Comparison of ENCODE assay signal across 30 cellular contexts in genomic region chr19:17266026-17266425, GRCh38. TPM values are rescaled to one million over a fixed set of nuclear protein-coding genes. Genes with fewer than 3 reads are reported as not detected.
DNase-seq lines count a peak whose midpoint lies in the region; ATAC-seq and TF ChIP-seq lines count a peak whose summit lies in the region.
"Had no signal": no experiment of that assay in that cellular context is flagged by ENCODE, and none has a peak within 500 bp of the region (broad histone marks: within the 10 kb centered on the region; RNA-seq: fewer than 3 reads in every experiment).

No MANE protein-coding gene starts in this region.

- H3K27ac ChIP-seq in left ventricle myocardium inferior (replicated peaks) = peak overlapping the region; percentile 90
- peak overlapping the region in 1 of 2 donors; percentile 52 for H3K27ac ChIP-seq in right atrium auricular region
- peak overlapping the region; percentile 73 for H3K27ac ChIP-seq in RWPE2 (ENCODE audit: poor library complexity, severe bottlenecking)
- no peak overlapping the region for H3K27ac ChIP-seq in mammary epithelial cell (ENCODE audit: insufficient read depth, low read depth, low read length)
- H3K27ac ChIP-seq: SJCRH30 had no signal

- H3K27me3 ChIP-seq in left ventricle myocardium inferior (ENCODE audit: low read depth) (no peaks in the 10 kb centered on the region), right atrium auricular region (no peaks in the 10 kb centered on the region), RWPE2 (ENCODE audit: insufficient read depth, poor library complexity, severe bottlenecking) (no peaks in the 10 kb centered on the region), mammary epithelial cell (ENCODE audit: insufficient read depth, low read length) (no peaks in the 10 kb centered on the region)
- H3K27me3 ChIP-seq: SJCRH30, thyroid gland had no signal

- H3K27me3 Mint-ChIP-seq in naive B cell = peaks cover 0 to under 1% (median 0%) of the 10 kb centered on the region in 3 donors
- no peaks in the 10 kb centered on the region for H3K27me3 Mint-ChIP-seq in activated T-helper 17 cell treated with anti-CD3 and anti-CD28 coated beads, Interleukin-2, amount 50 U/mL, for 72 hours
- H3K27me3 Mint-ChIP-seq: activated CD4-positive, alpha-beta T cell treated with anti-CD3 and anti-CD28 coated beads, Interleukin-2, amount 10 ng/mL, durations not matched to agents 24 days and 14 days; activated naive CD8-positive, alpha-beta T cell treated with anti-CD3 and anti-CD28 coated beads, Interleukin-2, amount 10 ng/mL, durations not matched to agents 7 days and 5 days; T-helper 17 cell had no signal

- H3K36me3 ChIP-seq in left ventricle myocardium inferior (peaks cover 24% of the 10 kb centered on the region), right atrium auricular region (peaks cover 9% of the 10 kb centered on the region), RWPE2 (ENCODE audit: low read depth) (peaks cover 18% of the 10 kb centered on the region; the same call in 1 of the 2 replicates), mammary epithelial cell (ENCODE audit: insufficient read depth, low read length) (no peaks in the 10 kb centered on the region)

- CTCF ChIA-PET in mammary epithelial cell (lab: Charles Lee; ENCODE audit: low non-redundant PET) = no interaction called here

- no TSS peak for BruUV-seq in mammary epithelial cell (replicated peaks; lab: Mats Ljungman, UMichigan)

- intact Hi-C loops in left ventricle myocardium inferior (cut with micrococcal nuclease) (no loop called here), mammary epithelial cell (cut with micrococcal nuclease) (loop anchor here (2.0 kb wide), 1 partner anchor 51 kb away; the partner anchor contains the start of gene USE1)

- H2AFZ ChIP-seq in mammary epithelial cell (ENCODE audit: low read depth, low read length) = no peak overlapping the region

- H3K4me1 ChIP-seq in left ventricle myocardium inferior = peaks cover 36% of the 10 kb centered on the region
- H3K4me1 ChIP-seq in right atrium auricular region = peaks cover 0 to 7% of the 10 kb centered on the region in 2 donors
- H3K4me1 ChIP-seq in RWPE2 (ENCODE audit: insufficient read depth, poor library complexity, severe bottlenecking) = peaks cover 5% of the 10 kb centered on the region
- peaks cover 9% of the 10 kb centered on the region for H3K4me1 ChIP-seq in mammary epithelial cell (ENCODE audit: insufficient read depth, low read length)
- H3K4me1 ChIP-seq: SJCRH30 had no signal

- peak overlapping the region in 3 of 8 donors; percentile 8 to 93 (median 88) for H3K4me3 Mint-ChIP-seq in naive B cell
- H3K4me3 Mint-ChIP-seq in activated T-helper 17 cell treated with anti-CD3 and anti-CD28 coated beads, Interleukin-2, amount 50 U/mL, for 72 hours = no peak overlapping the region

- ATAC-seq in RWPE2 (ENCODE audit: low read depth) (no peak), naive B cell (ENCODE audit: low read depth in 2 of 2) (no peak)
- ATAC-seq in activated T-helper 17 cell treated with anti-CD3 and anti-CD28 coated beads, Interleukin-2, amount 50 U/mL, for 72 hours (replicated peaks) = no peak
- ATAC-seq: PC-3 had no signal

- H3K9ac ChIP-seq in mammary epithelial cell (ENCODE audit: insufficient read depth, low read length) = no peak overlapping the region

- H3K4me2 ChIP-seq in mammary epithelial cell (ENCODE audit: insufficient read depth, low read depth, low read length) = no peak overlapping the region
- H3K4me2 ChIP-seq: A549 had no signal

- peaks cover 15 to 32% (median 17%) of the 10 kb centered on the region in 3 donors for H3K4me1 Mint-ChIP-seq in naive B cell
- peaks cover under 1% of the 10 kb centered on the region for H3K4me1 Mint-ChIP-seq in activated T-helper 17 cell treated with anti-CD3 and anti-CD28 coated beads, Interleukin-2, amount 50 U/mL, for 72 hours

- peaks cover 17% of the 10 kb centered on the region for H3K79me2 ChIP-seq in mammary epithelial cell (ENCODE audit: insufficient read depth, low read length)

- DNase-seq in left ventricle myocardium inferior (no peak), right atrium auricular region (ENCODE audit: low spot score) (no peak), RWPE2 (ENCODE audit: low spot score) (no peak), naive B cell (no peak), mammary epithelial cell (no peak), NCI-H1436 treated with DMSO at 0.1 percent for 48 hours (lab: John Stamatoyannopoulos, UW) (no peak), GM13977 (ENCODE audit: low spot score) (no peak)
- DNase-seq: activated CD4-positive, alpha-beta T cell treated with anti-CD3 and anti-CD28 coated beads, Interleukin-2, amount 10 ng/mL, durations not matched to agents 24 days and 14 days; activated CD8-positive, alpha-beta memory T cell treated with anti-CD3 and anti-CD28 coated beads, Interleukin-2, amount 50 U/mL, for 4 hours; activated naive CD8-positive, alpha-beta T cell treated with anti-CD3 and anti-CD28 coated beads, Interleukin-2, amount 10 ng/mL, durations not matched to agents 7 days and 5 days; Calu3; cerebellar nuclear complex; effector memory CD4-positive, alpha-beta T cell; foreskin melanocyte; HFFc6; Kasumi-1; NCI-H1048; NCI-H1930; NCI-H2227 treated with DMSO at 0.1 percent for 48 hours; NCI-H748 treated with DMSO at 0.1 percent for 48 hours; PC-3; SJCRH30; small intestine; stimulated activated CD4-positive, alpha-beta T cell treated with anti-CD3 and anti-CD28 coated beads, Interleukin-4, amount 100 ng/mL, for 1 hour; stimulated activated naive CD8-positive, alpha-beta T cell treated with anti-CD3 and anti-CD28 coated beads, Interleukin-15, Interleukin-2, amounts not matched to agents 100 U/mL and 50 U/mL, for 24 hours; T-helper 17 cell had no signal

- H3K36me3 Mint-ChIP-seq in naive B cell = no peaks in the 10 kb centered on the region
- peaks cover 34% of the 10 kb centered on the region for H3K36me3 Mint-ChIP-seq in activated T-helper 17 cell treated with anti-CD3 and anti-CD28 coated beads, Interleukin-2, amount 50 U/mL, for 72 hours (ENCODE audit: low read depth)

- TF ChIP-seq CTCF in left ventricle myocardium inferior (IDR thresholded peaks at IDR 0.05; ENCODE audit: borderline replicate concordance) (no peak), right atrium auricular region (IDR thresholded peaks at IDR 0.05) (no peak), RWPE2 (IDR thresholded peaks at IDR 0.05; ENCODE audit: poor library complexity, severe bottlenecking) (no peak), mammary epithelial cell (conservative IDR thresholded peaks at IDR 0.05 in 1 of 2, IDR thresholded peaks at IDR 0.05 in 1 of 2; ENCODE audit: extremely low read depth in 1 of 2, insufficient read depth in 1 of 2, low read depth in 1 of 2, low read length in 2 of 2) (no peak), GM13977 (IDR thresholded peaks at IDR 0.05; ENCODE audit: extremely low read depth, insufficient read depth, missing control alignments) (no peak)

- dilution Hi-C loops in mammary epithelial cell (cut with HindIII; ENCODE audit: low sequenced_read_pairs) = no loop called here

- H3K27ac Mint-ChIP-seq in naive B cell = peak overlapping the region in 4 of 6 donors; percentile 64 to 97 (median 89)
- H3K27ac Mint-ChIP-seq in activated T-helper 17 cell treated with anti-CD3 and anti-CD28 coated beads, Interleukin-2, amount 50 U/mL, for 72 hours = no peak overlapping the region

- WGBS in mammary epithelial cell (ENCODE audit: low coverage, missing lambda C conversion rate) = 40% methylated on average over 4 of the region's 7 CpGs

- H3K9me3 Mint-ChIP-seq in naive B cell = peaks cover 0 to under 1% (median 0%) of the 10 kb centered on the region in 7 donors
- no peaks in the 10 kb centered on the region for H3K9me3 Mint-ChIP-seq in activated T-helper 17 cell treated with anti-CD3 and anti-CD28 coated beads, Interleukin-2, amount 50 U/mL, for 72 hours
- H3K9me3 Mint-ChIP-seq: activated CD4-positive, alpha-beta T cell treated with anti-CD3 and anti-CD28 coated beads, Interleukin-2, amount 10 ng/mL, durations not matched to agents 24 days and 14 days; activated naive CD8-positive, alpha-beta T cell treated with anti-CD3 and anti-CD28 coated beads, Interleukin-2, amount 10 ng/mL, durations not matched to agents 7 days and 5 days had no signal

- no peak overlapping the region for H3K4me3 ChIP-seq in left ventricle myocardium inferior
- H3K4me3 ChIP-seq in right atrium auricular region = no peak overlapping the region
- H3K4me3 ChIP-seq in RWPE2 (ENCODE audit: severe bottlenecking) = no peak overlapping the region
- H3K4me3 ChIP-seq in mammary epithelial cell (replicated peaks in 1 of 3; ENCODE audit: insufficient read depth in 1 of 3, low read depth in 2 of 3, low read length in 3 of 3) = no peak overlapping the region
- H3K4me3 ChIP-seq: A549, SJCRH30, thyroid gland had no signal

- in situ Hi-C loops in mammary epithelial cell (cut with MboI; ENCODE audit: low sequenced_read_pairs in 2 of 2) = no loop called here
- in situ Hi-C loops in GM13977 (cut with MboI; ENCODE audit: low pct_unique_long_range_greater_than_20kb, low sequenced_read_pairs, unreplicated experiment) = no loop called here

- H3K9me3 ChIP-seq in left ventricle myocardium inferior (replicated peaks) = no peaks in the 10 kb centered on the region
- H3K9me3 ChIP-seq in right atrium auricular region = no peaks in the 10 kb centered on the region
- H3K9me3 ChIP-seq in RWPE2 (ENCODE audit: severe bottlenecking) = no peaks in the 10 kb centered on the region
- H3K9me3 ChIP-seq in mammary epithelial cell (replicated peaks; ENCODE audit: insufficient read depth, low read length) = no peaks in the 10 kb centered on the region
- H3K9me3 ChIP-seq: A549, SJCRH30, thyroid gland had no signal

- no peaks in the 10 kb centered on the region for H4K20me1 ChIP-seq in mammary epithelial cell (ENCODE audit: insufficient read depth, low read length)

RNA-seq across cellular contexts. Expression of gene BABAM1, which starts 1.2 kb away (rescaled TPM):
- total RNA-seq in left ventricle myocardium inferior (72.7 TPM), right atrium auricular region (10 to 100 TPM; 67.9 to 71.7 TPM), mammary epithelial cell (10 to 100 TPM; 59.0 to 70.7 TPM)
- polyA plus RNA-seq in naive B cell (ENCODE audit: low read depth in 6 of 6) (100 to 1,000 TPM; 102 to 183 (median 108) TPM), mammary epithelial cell (94.5 TPM)
- polyA minus RNA-seq in mammary epithelial cell = 26.3 TPM
- 100 to 1,000 TPM in 1 of 2 donors, 10 to 100 TPM in 1; 73.4 to 115 TPM for total RNA-seq in activated T-helper 17 cell treated with anti-CD3 and anti-CD28 coated beads, Interleukin-2, amount 50 U/mL, for 72 hours

RNA-seq across cellular contexts. Expression of gene USHBP1, which starts 1.5 kb away (rescaled TPM):
- 7.0 TPM for total RNA-seq in left ventricle myocardium inferior
- 1 to 10 TPM; 4.3 to 6.6 TPM for total RNA-seq in right atrium auricular region
- not detected for polyA plus RNA-seq in naive B cell (ENCODE audit: low read depth in 6 of 6)
- total RNA-seq in mammary epithelial cell = not detected
- not detected for polyA plus RNA-seq in mammary epithelial cell
- not detected for polyA minus RNA-seq in mammary epithelial cell
- total RNA-seq in activated T-helper 17 cell treated with anti-CD3 and anti-CD28 coated beads, Interleukin-2, amount 50 U/mL, for 72 hours = under 1 TPM; 0.26 to 0.48 TPM
- total RNA-seq: activated naive CD8-positive, alpha-beta T cell treated with anti-CD3 and anti-CD28 coated beads, Interleukin-2, amount 10 ng/mL, durations not matched to agents 7 days and 5 days; HFFc6; PC-3 had no signal
- polyA plus RNA-seq: BJ had no signal

RNA-seq across cellular contexts. Expression of gene ANKLE1, which starts 15.7 kb away (rescaled TPM):
- total RNA-seq in left ventricle myocardium inferior = 0.11 TPM
- under 1 TPM in 1 of 2 donors, not detected in 1; 0.51 TPM for total RNA-seq in right atrium auricular region
- polyA plus RNA-seq in naive B cell (ENCODE audit: low read depth in 6 of 6) = 1 to 10 TPM in 5 of 6 donors, not detected in 1; 1.6 to 3.1 (median 1.9) TPM
- under 1 TPM; 0.47 to 0.50 TPM for total RNA-seq in mammary epithelial cell
- polyA plus RNA-seq in mammary epithelial cell = 0.24 TPM
- not detected for polyA minus RNA-seq in mammary epithelial cell
- 10 to 100 TPM in 1 of 2 donors, 1 to 10 TPM in 1; 4.4 to 11.6 TPM for total RNA-seq in activated T-helper 17 cell treated with anti-CD3 and anti-CD28 coated beads, Interleukin-2, amount 50 U/mL, for 72 hours

RNA-seq across cellular contexts. Expression of gene NR2F6, which starts 20.3 kb away (rescaled TPM):
- total RNA-seq in left ventricle myocardium inferior = 60.1 TPM
- total RNA-seq in right atrium auricular region = 10 to 100 TPM; 63.6 to 69.7 TPM
- polyA plus RNA-seq in naive B cell (ENCODE audit: low read depth in 6 of 6) = 1 to 10 TPM in 3 of 6 donors, under 1 TPM in 2, not detected in 1; 0.33 to 1.6 (median 1.0) TPM
- 10 to 100 TPM; 41.1 to 48.8 TPM for total RNA-seq in mammary epithelial cell
- 25.3 TPM for polyA plus RNA-seq in mammary epithelial cell
- 15.9 TPM for polyA minus RNA-seq in mammary epithelial cell
- total RNA-seq in activated T-helper 17 cell treated with anti-CD3 and anti-CD28 coated beads, Interleukin-2, amount 50 U/mL, for 72 hours = 1 to 10 TPM; 6.8 to 9.2 TPM

RNA-seq across cellular contexts. Expression of gene ABHD8, which starts 37.2 kb away (rescaled TPM):
- total RNA-seq in left ventricle myocardium inferior = 11.7 TPM
- 10 to 100 TPM; 11.8 to 15.8 TPM for total RNA-seq in right atrium auricular region
- 1 to 10 TPM; 6.4 to 8.6 (median 7.4) TPM for polyA plus RNA-seq in naive B cell (ENCODE audit: low read depth in 6 of 6)
- total RNA-seq in mammary epithelial cell = 10 to 100 TPM in 1 of 2 donors, 1 to 10 TPM in 1; 8.5 to 29.3 TPM
- 3.6 TPM for polyA plus RNA-seq in mammary epithelial cell
- polyA minus RNA-seq in mammary epithelial cell = 1.1 TPM
- 1 to 10 TPM; 8.0 to 8.5 TPM for total RNA-seq in activated T-helper 17 cell treated with anti-CD3 and anti-CD28 coated beads, Interleukin-2, amount 50 U/mL, for 72 hours
